ENCODE assay signal across 1 cellular context in genomic region chr19:41959056-41960053, GRCh38.
TF ChIP-seq lines count a peak whose summit lies in the region.

Gene RABAC1 (minus strand): TSS chr19:41959321. CDS start chr19:41959292, 29 bp downstream.

TF ChIP-seq in HepG2, 621 proteins besides CTCF, POLR2A, EP300 and RAD21 (continued from another document and continues in another):
- TF ChIP-seq IRF9 (CRISPR knock-in tag; IDR thresholded peaks at IDR 0.05; ENCODE audit: borderline replicate concordance) (0 out of 2 replicates have a peak, but pooled peaks have one; percentile 2), CAMTA2 (CRISPR knock-in tag; IDR thresholded peaks at IDR 0.05; ENCODE audit: borderline replicate concordance) (no peak), MAZ (IDR thresholded peaks at IDR 0.05; ENCODE audit: borderline replicate concordance, low read depth, low read length) (peak; percentile 82; the same call in 1 of the 2 replicates), MAZ (CRISPR knock-in tag; IDR thresholded peaks at IDR 0.05; ENCODE audit: low read depth) (no peak; the same call in 1 of the 2 replicates), CBX1 (IDR thresholded peaks at IDR 0.05; ENCODE audit: low read depth) (peak; percentile 37), MEIS2 (CRISPR knock-in tag; IDR thresholded peaks at IDR 0.05) (no peak; the same call in 1 of the 2 replicates), TGIF2 (CRISPR knock-in tag; IDR thresholded peaks at IDR 0.05) (peak; percentile 32; the same call in 1 of the 2 replicates), ZNF3 (CRISPR knock-in tag; IDR thresholded peaks at IDR 0.05) (no peak), EHMT2 (IDR thresholded peaks at IDR 0.05; ENCODE audit: borderline replicate concordance, low read depth, low read length) (no peak), PLSCR1 (CRISPR knock-in tag; IDR thresholded peaks at IDR 0.05; ENCODE audit: borderline replicate concordance) (no peak), NFATC3 (CRISPR knock-in tag; IDR thresholded peaks at IDR 0.05) (no peak), SMAD3 (CRISPR knock-in tag; IDR thresholded peaks at IDR 0.05) (no peak), BCL6 (CRISPR knock-in tag; IDR thresholded peaks at IDR 0.05) (no peak), REXO4 (CRISPR knock-in tag; IDR thresholded peaks at IDR 0.05; ENCODE audit: borderline replicate concordance) (no peak), KLF9 (CRISPR knock-in tag; IDR thresholded peaks at IDR 0.05; ENCODE audit: low read depth) (no peak), ATF2 (CRISPR knock-in tag; IDR thresholded peaks at IDR 0.05) (no peak), SOX13 (IDR thresholded peaks at IDR 0.05) (no peak), SOX13 (CRISPR knock-in tag; conservative IDR thresholded peaks at IDR 0.05 in 1 of 2, IDR thresholded peaks at IDR 0.05 in 1 of 2) (no peak; a peak in 1 of 4 replicates), WIZ (CRISPR knock-in tag; IDR thresholded peaks at IDR 0.05) (no peak), GABPB1 (CRISPR knock-in tag; IDR thresholded peaks at IDR 0.05) (peak; percentile 90), ZNF224 (CRISPR knock-in tag; IDR thresholded peaks at IDR 0.05) (0 out of 2 replicates have a peak, but pooled peaks have one; percentile 22), KDM6A (CRISPR knock-in tag; IDR thresholded peaks at IDR 0.05; ENCODE audit: low read depth) (no peak), ZNF431 (CRISPR knock-in tag; IDR thresholded peaks at IDR 0.05; ENCODE audit: borderline replicate concordance, low read depth) (no peak), ZNF563 (CRISPR knock-in tag; IDR thresholded peaks at IDR 0.05) (no peak), CENPT (CRISPR knock-in tag; IDR thresholded peaks at IDR 0.05; ENCODE audit: low read depth) (no peak), PITX1 (CRISPR knock-in tag; IDR thresholded peaks at IDR 0.05) (peak; percentile 50; the same call in 1 of the 2 replicates), IKZF4 (CRISPR knock-in tag; IDR thresholded peaks at IDR 0.05; ENCODE audit: borderline replicate concordance, low read depth, not compliant biosample characterization) (no peak), FOSL2 (CRISPR knock-in tag; IDR thresholded peaks at IDR 0.05) (peak; percentile 58; the same call in 1 of the 2 replicates), NR2C2 (CRISPR knock-in tag; IDR thresholded peaks at IDR 0.05; ENCODE audit: borderline replicate concordance) (peak; percentile 62), NCOR1 (IDR thresholded peaks at IDR 0.05; ENCODE audit: borderline replicate concordance, low read length) (no peak), MTERF4 (CRISPR knock-in tag; IDR thresholded peaks at IDR 0.05) (no peak), THAP8 (CRISPR knock-in tag; IDR thresholded peaks at IDR 0.05; ENCODE audit: borderline replicate concordance) (no peak), ZNF720 (CRISPR knock-in tag; IDR thresholded peaks at IDR 0.05) (no peak), TFE3 (CRISPR knock-in tag; IDR thresholded peaks at IDR 0.05) (no peak; the same call in 1 of the 2 replicates), NBN (conservative IDR thresholded peaks at IDR 0.05) (no peak), NR1H2 (CRISPR knock-in tag; IDR thresholded peaks at IDR 0.05; ENCODE audit: borderline replicate concordance, low read depth) (no peak), TOE1 (CRISPR knock-in tag; IDR thresholded peaks at IDR 0.05) (no peak), UBTF (CRISPR knock-in tag; IDR thresholded peaks at IDR 0.05) (no peak), RBM22 (optimal IDR thresholded peaks at IDR 0.05; ENCODE audit: low read length) (no peak), MAFK (conservative IDR thresholded peaks at IDR 0.05 in 1 of 2, IDR thresholded peaks at IDR 0.05 in 1 of 2; ENCODE audit: low read length in 2 of 2) (no peak), ZFP90 (CRISPR knock-in tag; IDR thresholded peaks at IDR 0.05; ENCODE audit: borderline replicate concordance) (0 out of 2 replicates have a peak, but pooled peaks have one; percentile 10), ZNF331 (CRISPR knock-in tag; IDR thresholded peaks at IDR 0.05) (peak; percentile 45; the same call in 1 of the 2 replicates), ZNF800 (CRISPR knock-in tag; IDR thresholded peaks at IDR 0.05) (no peak), ESRRA (CRISPR knock-in tag; IDR thresholded peaks at IDR 0.05; ENCODE audit: low read depth) (no peak), POLR2AphosphoS2 (IDR thresholded peaks at IDR 0.05; ENCODE audit: low read depth, low read length) (no peak), ZNF12 (CRISPR knock-in tag; IDR thresholded peaks at IDR 0.05) (no peak), MEF2D (CRISPR knock-in tag; IDR thresholded peaks at IDR 0.05) (no peak), ZNF292 (CRISPR knock-in tag; IDR thresholded peaks at IDR 0.05; ENCODE audit: borderline replicate concordance, low read depth) (no peak), ZNF430 (CRISPR knock-in tag; IDR thresholded peaks at IDR 0.05) (no peak), RFX3 (CRISPR knock-in tag; IDR thresholded peaks at IDR 0.05) (no peak), ELF4 (CRISPR knock-in tag; IDR thresholded peaks at IDR 0.05; ENCODE audit: borderline replicate concordance) (no peak), FOXK1 (CRISPR knock-in tag; IDR thresholded peaks at IDR 0.05; ENCODE audit: borderline replicate concordance, low read depth) (peak; percentile 44; the same call in 1 of the 2 replicates), ZBTB33 (CRISPR knock-in tag; IDR thresholded peaks at IDR 0.05) (no peak), HNRNPK (IDR thresholded peaks at IDR 0.05; ENCODE audit: low read depth, low read length, poor library complexity, severe bottlenecking) (no peak), ZNF670 (CRISPR knock-in tag; IDR thresholded peaks at IDR 0.05; ENCODE audit: borderline replicate concordance) (peak; percentile 75; the same call in 1 of the 2 replicates), ARID2 (CRISPR knock-in tag; IDR thresholded peaks at IDR 0.05; ENCODE audit: borderline replicate concordance) (no peak), NAIF1 (CRISPR knock-in tag; IDR thresholded peaks at IDR 0.05; ENCODE audit: borderline replicate concordance) (0 out of 2 replicates have a peak, but pooled peaks have one; percentile 29), ZNF263 (CRISPR knock-in tag; IDR thresholded peaks at IDR 0.05) (no peak), ZNF513 (CRISPR knock-in tag; conservative IDR thresholded peaks at IDR 0.05) (no peak), ETV6 (CRISPR knock-in tag; conservative IDR thresholded peaks at IDR 0.05) (no peak), ZNF562 (CRISPR knock-in tag; IDR thresholded peaks at IDR 0.05; ENCODE audit: borderline replicate concordance) (no peak)
